In genomic region chr2:145006957-145007672, GRCh38 we compare ENCODE assay signal across 9 cellular contexts.
A peak's percentile ranks its signal among the peaks of the same experiment; 100 is the strongest.
DNase-seq lines count a peak whose midpoint lies in the region; ATAC-seq and TF ChIP-seq lines count a peak whose summit lies in the region.
"Had no signal": no experiment of that assay in that cellular context is flagged by ENCODE, and none has a peak within 500 bp of the region (broad histone marks: within the 10 kb centered on the region; RNA-seq: fewer than 3 reads in every experiment).

No MANE protein-coding gene starts in this region.

- no peaks in the 10 kb centered on the region for H3K36me3 ChIP-seq in ACC112 (ENCODE audit: insufficient read depth, low read length)
- no peaks in the 10 kb centered on the region for H3K36me3 ChIP-seq in IMR-90 (ENCODE audit: control insufficient read depth, insufficient read depth, low read length)

- peak overlapping the region; percentile 76 for H3K23ac ChIP-seq in IMR-90 (ENCODE audit: low read depth, low read length)

- peak; percentile 41 for TF ChIP-seq RAD21 in IMR-90 (IDR thresholded peaks at IDR 0.05; ENCODE audit: low read length)

- DNase-seq in IMR-90 = peak; percentile 98
- peak; percentile 88 for DNase-seq in dermis blood vessel endothelial cell
- peak; percentile 45 to 82 for DNase-seq in lower leg skin (ENCODE audit: low spot score in 2 of 2)
- DNase-seq: CD8-positive, alpha-beta memory T cell had no signal

- peak overlapping the region; percentile 75 for H2BK5ac ChIP-seq in IMR-90 (ENCODE audit: low read depth, low read length, poor library complexity, severe bottlenecking)

- CTCF ChIA-PET in IMR-90 (lab: Yijun Ruan, JAX) = interaction anchor here (1.2 kb wide), 1 partner anchor 150 kb away, joined by 3 read pairs; no protein-coding TSS in a partner anchor

- POLR2A ChIA-PET in IMR-90 (lab: Charles Lee; ENCODE audit: unreplicated experiment) = interaction anchor here (1.5 kb wide), 1 partner anchor 16 kb away, joined by 19 read pairs; no protein-coding TSS in a partner anchor

- peak overlapping the region; percentile 72 to 77 for H4K8ac ChIP-seq in IMR-90 (ENCODE audit: low read depth in 2 of 2, low read length in 2 of 2)

- H3K4me1 ChIP-seq in ACC112 (ENCODE audit: control insufficient read depth, insufficient read depth, low read length, unreplicated experiment) (peaks cover 26% of the 10 kb centered on the region), IMR-90 (ENCODE audit: control insufficient read depth, insufficient read depth, low read length) (peaks cover 3% of the 10 kb centered on the region; the same call in 1 of the 2 replicates)

- H3K79me2 ChIP-seq in ACC112 (ENCODE audit: control insufficient read depth, insufficient read depth, low read length, unreplicated experiment) = no peaks in the 10 kb centered on the region

- peak overlapping the region; percentile 80 for H3K4me2 ChIP-seq in IMR-90 (ENCODE audit: low read depth, low read length)

- H2AFZ ChIP-seq in ACC112 (ENCODE audit: low read length, unreplicated experiment) (peak overlapping the region; percentile 61), IMR-90 (replicated peaks; ENCODE audit: low read length, poor library complexity) (peak overlapping the region; percentile 52)

- H3K4me3 ChIP-seq in ACC112 (ENCODE audit: low read depth, low read length) (peak overlapping the region; percentile 66), IMR-90 (ENCODE audit: insufficient read depth, low read depth, low read length) (peak overlapping the region; percentile 19; the same call in 1 of the 2 replicates), lower leg skin (ENCODE audit: low read depth, poor library complexity, severe bottlenecking) (no peak overlapping the region)

- H3K9me3 ChIP-seq in IMR-90 (ENCODE audit: control insufficient read depth, insufficient read depth, low read length) = no peaks in the 10 kb centered on the region

- peak overlapping the region; percentile 68; the same call in 2 of the 3 replicates for H2BK15ac ChIP-seq in IMR-90 (ENCODE audit: low read depth, low read length)

- peak overlapping the region; percentile 60 for H4K91ac ChIP-seq in IMR-90 (ENCODE audit: insufficient read depth, low read depth, low read length)

- no peak overlapping the region for H2AK5ac ChIP-seq in IMR-90 (ENCODE audit: low read depth, low read length)

- BruUV-seq in IMR-90 (replicated peaks; lab: Mats Ljungman, UMichigan) = no TSS peak

- H4K20me1 ChIP-seq in IMR-90 (ENCODE audit: insufficient read depth, low read length) = no peaks in the 10 kb centered on the region

- H3K18ac ChIP-seq in IMR-90 (ENCODE audit: low read depth, low read length) = peak overlapping the region; percentile 86

- H2BK120ac ChIP-seq in IMR-90 (ENCODE audit: low read depth, low read length) = peak overlapping the region; percentile 95

- peak overlapping the region; percentile 86 for H3K4ac ChIP-seq in IMR-90 (ENCODE audit: low read depth, low read length)

- H3K9me1 ChIP-seq in IMR-90 (ENCODE audit: insufficient read depth, low read length) = peaks cover 3% of the 10 kb centered on the region; the same call in 1 of the 2 replicates

- peak overlapping the region; percentile 19; the same call in 1 of the 2 replicates for H3K9ac ChIP-seq in IMR-90 (ENCODE audit: low read depth, low read length)

- H3K27ac ChIP-seq in ACC112 (ENCODE audit: low read depth, low read length) = peak overlapping the region; percentile 100
- peak overlapping the region; percentile 65 for H3K27ac ChIP-seq in IMR-90 (ENCODE audit: insufficient read depth, low read length)

- peak overlapping the region; percentile 66 for H4K5ac ChIP-seq in IMR-90 (ENCODE audit: low read depth, low read length)

- no CpG with 5 or more reads among the region's 12 CpGs for WGBS in IMR-90 (ENCODE audit: extremely low coverage in 2 of 2, insufficient read length in 1 of 2), 2 experiments
- WGBS in lower leg skin, 2 donors = 51 to 59% methylated on average over 12 of the region's 12 CpGs

- in situ Hi-C loops in IMR-90 (cut with MboI; ENCODE audit: low sequenced_read_pairs) = no loop called here

- peak overlapping the region; percentile 92; the same call in 1 of the 2 replicates for H3K14ac ChIP-seq in IMR-90 (replicated peaks; ENCODE audit: low read depth, low read length)

- TF ChIP-seq POLR2A in IMR-90 (IDR thresholded peaks at IDR 0.05; ENCODE audit: low read depth, low read length) (peak; percentile 64), lower leg skin (IDR thresholded peaks at IDR 0.05) (no peak)

- no peaks in the 10 kb centered on the region for H3K27me3 ChIP-seq in ACC112 (ENCODE audit: insufficient read depth, low read length)
- no peaks in the 10 kb centered on the region for H3K27me3 ChIP-seq in IMR-90 (ENCODE audit: control insufficient read depth, insufficient read depth, low read length)

- dilution Hi-C loops in IMR-90 (cut with HindIII; ENCODE audit: low sequenced_read_pairs, unreplicated experiment) = no loop called here

- H3K79me1 ChIP-seq in IMR-90 (ENCODE audit: low read depth in 1 of 2, low read length in 2 of 2) = no peaks in the 10 kb centered on the region

- no peak overlapping the region for H2AK9ac ChIP-seq in IMR-90 (replicated peaks; ENCODE audit: low read depth, low read length, poor library complexity)

- peak overlapping the region; percentile 58 for H3K56ac ChIP-seq in IMR-90 (ENCODE audit: extremely low read depth, insufficient read depth, low read length)

- ATAC-seq in IMR-90 (ENCODE audit: low read depth) = peak; percentile 97
- no peak for ATAC-seq in GM21529 (IDR thresholded peaks at IDR 0.05; ENCODE audit: unreplicated experiment)
- ATAC-seq in GM19463 (IDR thresholded peaks at IDR 0.05; ENCODE audit: unreplicated experiment) = no peak
- ATAC-seq in HG02870 (IDR thresholded peaks at IDR 0.05; ENCODE audit: unreplicated experiment) = no peak
- ATAC-seq in GM18517 (IDR thresholded peaks at IDR 0.05; ENCODE audit: unreplicated experiment) = no peak

- no peak for TF ChIP-seq CTCF in IMR-90 (conservative IDR thresholded peaks at IDR 0.05; ENCODE audit: low read depth, low read length)
- no peak for TF ChIP-seq CTCF in lower leg skin (IDR thresholded peaks at IDR 0.05)

- intact Hi-C loops in IMR-90 (cut with micrococcal nuclease) = loop anchor here (5.0 kb wide), 1 partner anchor 490 kb away; no protein-coding TSS in a partner anchor
- intact Hi-C loops in lower leg skin (cut with DNase I; ENCODE audit: low total_unique reads) = no loop called here

- H2BK20ac ChIP-seq in IMR-90 (ENCODE audit: low read depth, low read length) = peak overlapping the region; percentile 91

TF ChIP-seq in IMR-90, 13 proteins besides CTCF, POLR2A, EP300 and RAD21:
- no peak for TF ChIP-seq RFX5 (IDR thresholded peaks at IDR 0.05; ENCODE audit: low read depth, low read length)
- peak; percentile 59; the same call in 1 of the 2 replicates for TF ChIP-seq BHLHE40 (IDR thresholded peaks at IDR 0.05; ENCODE audit: low read depth, low read length)
- TF ChIP-seq USF2 (IDR thresholded peaks at IDR 0.05; ENCODE audit: low read depth, low read length) = no peak
- TF ChIP-seq FOS (IDR thresholded peaks at IDR 0.05; ENCODE audit: low read depth, low read length) = peak; percentile 44
- no peak for TF ChIP-seq CHD1 (IDR thresholded peaks at IDR 0.05; ENCODE audit: low read depth, low read length)
- TF ChIP-seq SMC3 (IDR thresholded peaks at IDR 0.05; ENCODE audit: low read depth, low read length) = peak; percentile 25; the same call in 1 of the 2 replicates
- peak; percentile 45; the same call in 1 of the 2 replicates for TF ChIP-seq NFE2L2 (IDR thresholded peaks at IDR 0.05; ENCODE audit: low read depth, low read length)
- TF ChIP-seq, protein P1, sequence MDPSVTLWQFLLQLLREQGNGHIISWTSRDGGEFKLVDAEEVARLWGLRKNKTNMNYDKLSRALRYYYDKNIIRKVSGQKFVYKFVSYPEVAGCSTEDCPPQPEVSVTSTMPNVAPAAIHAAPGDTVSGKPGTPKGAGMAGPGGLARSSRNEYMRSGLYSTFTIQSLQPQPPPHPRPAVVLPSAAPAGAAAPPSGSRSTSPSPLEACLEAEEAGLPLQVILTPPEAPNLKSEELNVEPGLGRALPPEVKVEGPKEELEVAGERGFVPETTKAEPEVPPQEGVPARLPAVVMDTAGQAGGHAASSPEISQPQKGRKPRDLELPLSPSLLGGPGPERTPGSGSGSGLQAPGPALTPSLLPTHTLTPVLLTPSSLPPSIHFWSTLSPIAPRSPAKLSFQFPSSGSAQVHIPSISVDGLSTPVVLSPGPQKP (IDR thresholded peaks at IDR 0.05; ENCODE audit: borderline replicate concordance, low read depth, low read length) = no peak
- TF ChIP-seq MXI1 (IDR thresholded peaks at IDR 0.05; ENCODE audit: borderline replicate concordance, low read depth, low read length) = no peak
- TF ChIP-seq MAZ (IDR thresholded peaks at IDR 0.05; ENCODE audit: borderline replicate concordance, low read depth, low read length) = no peak
- peak; percentile 97 for TF ChIP-seq CEBPB (IDR thresholded peaks at IDR 0.05; ENCODE audit: low read depth, low read length)
